ENCODE assay signal across 9 cellular contexts in the genomic region with DNA sequence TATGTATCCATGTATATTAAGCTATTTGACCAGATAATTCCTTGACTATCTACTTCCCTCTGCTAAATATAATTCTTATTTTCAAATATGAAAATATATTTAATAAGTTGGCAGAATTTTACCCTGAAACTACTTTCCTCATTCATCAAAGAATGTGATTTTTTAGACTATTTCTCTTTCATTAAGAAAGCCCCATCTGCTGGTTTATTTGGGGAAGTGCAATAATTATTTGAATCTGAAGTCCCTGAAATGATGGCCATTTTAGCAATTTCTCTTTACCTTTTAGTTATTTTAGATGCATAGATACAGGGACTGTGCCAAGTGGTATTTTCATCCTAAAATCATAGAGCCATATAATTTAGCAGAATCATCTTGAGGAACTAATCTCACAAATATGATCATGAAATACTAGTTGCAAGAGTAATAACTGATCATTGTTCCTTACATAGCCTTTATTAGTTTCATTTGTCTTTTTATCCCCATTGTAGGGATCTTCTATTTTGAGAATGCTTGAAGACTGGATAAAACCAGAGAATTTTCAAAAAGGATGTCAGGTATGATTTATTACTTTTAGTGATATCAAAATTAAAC. TPM values are rescaled to one million over a fixed set of nuclear protein-coding genes. Genes with fewer than 3 reads are reported as not detected.
DNase-seq lines count a peak whose midpoint lies in the region; ATAC-seq and TF ChIP-seq lines count a peak whose summit lies in the region.
"Had no signal": no experiment of that assay in that cellular context is flagged by ENCODE, and none has a peak within 500 bp of the region (broad histone marks: within the 10 kb centered on the region; RNA-seq: fewer than 3 reads in every experiment).

No MANE protein-coding gene starts in this region.

- peak; percentile 60 to 75 (median 67) for TF ChIP-seq CTCF in esophagus muscularis mucosa (IDR thresholded peaks at IDR 0.05)

- peaks cover 0 to 2% of the 10 kb centered on the region in 2 donors for H3K36me3 Mint-ChIP-seq in CD4-positive, alpha-beta memory T cell

- H3K27ac ChIP-seq in CD4-positive, alpha-beta memory T cell (ENCODE audit: low read depth, low read length), result no peak overlapping the region
- H3K27ac ChIP-seq in esophagus muscularis mucosa (replicated peaks in 1 of 4), result no peak overlapping the region

- peaks cover 0 to 2% of the 10 kb centered on the region in 2 donors for H3K27me3 Mint-ChIP-seq in CD4-positive, alpha-beta memory T cell

- no peak for TF ChIP-seq EP300 in esophagus muscularis mucosa (IDR thresholded peaks at IDR 0.05)

- CTCF ChIA-PET in CD4-positive, alpha-beta memory T cell (lab: Charles Lee; ENCODE audit: partially characterized antibody), result interaction anchor here (1.0 to 17.4 kb wide), 9 partner anchors 7 to 1088 kb away, joined by 3 to 733 read pairs (median 6); no protein-coding TSS in a partner anchor

- H3K36me3 ChIP-seq in CD4-positive, alpha-beta memory T cell (ENCODE audit: insufficient read depth, low read length), result no peaks in the 10 kb centered on the region
- no peaks in the 10 kb centered on the region for H3K36me3 ChIP-seq in esophagus muscularis mucosa

- H3K9me3 Mint-ChIP-seq in CD4-positive, alpha-beta memory T cell, result no peaks in the 10 kb centered on the region

- ATAC-seq in HG02884 (IDR thresholded peaks at IDR 0.05; ENCODE audit: unreplicated experiment), result no peak
- no peak for ATAC-seq in HG03108 (IDR thresholded peaks at IDR 0.05; ENCODE audit: unreplicated experiment)
- ATAC-seq in GM19452 (IDR thresholded peaks at IDR 0.05; ENCODE audit: unreplicated experiment), result no peak

- H3K9me3 ChIP-seq in CD4-positive, alpha-beta memory T cell (ENCODE audit: control insufficient read depth in 1 of 2, low read length in 2 of 2), result no peaks in the 10 kb centered on the region
- no peaks in the 10 kb centered on the region for H3K9me3 ChIP-seq in esophagus muscularis mucosa

- H3K27ac Mint-ChIP-seq in CD4-positive, alpha-beta memory T cell, result peak overlapping the region in 1 of 7 donors; percentile 41

- intact Hi-C loops in CD4-positive, alpha-beta memory T cell (cut with micrococcal nuclease), result loop anchor here (1.0 to 5.0 kb wide), 4 partner anchors 303 to 516 kb away; partner anchors contain the start of gene ELOVL6
- intact Hi-C loops in esophagus muscularis mucosa (cut with DNase I), result loop anchor here (2.0 to 10.0 kb wide), 3 partner anchors 170 to 514 kb away; no protein-coding TSS in a partner anchor

- no peaks in the 10 kb centered on the region for H3K27me3 ChIP-seq in CD4-positive, alpha-beta memory T cell (ENCODE audit: insufficient read depth, low read length)
- H3K27me3 ChIP-seq in esophagus muscularis mucosa, result no peaks in the 10 kb centered on the region

- no peak for TF ChIP-seq POLR2A in esophagus muscularis mucosa (IDR thresholded peaks at IDR 0.05; ENCODE audit: low read depth)

- peaks cover 12% of the 10 kb centered on the region for H3K4me1 ChIP-seq in CD4-positive, alpha-beta memory T cell (ENCODE audit: insufficient read depth, low read length)
- H3K4me1 ChIP-seq in esophagus muscularis mucosa, result peaks cover 0 to 4% (median 2%) of the 10 kb centered on the region in 4 donors

- H3K4me1 Mint-ChIP-seq in CD4-positive, alpha-beta memory T cell, result peaks cover 10 to 16% (median 13%) of the 10 kb centered on the region in 4 donors

- peak in 4 of 5 donors; percentile 38 to 50 (median 48) for DNase-seq in CD4-positive, alpha-beta memory T cell
- DNase-seq in HCEC 1CT, result peak; percentile 29
- DNase-seq in SK-MEL-5 (ENCODE audit: low read depth, low spot score), result peak; percentile 51
- no peak for DNase-seq in esophagus muscularis mucosa (ENCODE audit: extremely low spot score)
- peak; percentile 50 for DNase-seq in renal cortical epithelial cell (ENCODE audit: low read depth)

- in situ Hi-C loops in SK-MEL-5 (cut with HindIII; ENCODE audit: low pct_unique_long_range_greater_than_20kb, low sequenced_read_pairs), result no loop called here

- POLR2A ChIA-PET in CD4-positive, alpha-beta memory T cell (lab: Charles Lee; ENCODE audit: partially characterized antibody), result no interaction called here

- no peak overlapping the region for H3K4me3 ChIP-seq in CD4-positive, alpha-beta memory T cell (ENCODE audit: low read length in 2 of 2)
- H3K4me3 ChIP-seq in esophagus muscularis mucosa, result no peak overlapping the region

- H3K4me3 Mint-ChIP-seq in CD4-positive, alpha-beta memory T cell, result peak overlapping the region in 7 of 8 donors; percentile 6 to 99 (median 97)

RNA-seq across cellular contexts. Expression of gene ENPEP, which starts 39.0 kb away (rescaled TPM):
- total RNA-seq in CD4-positive, alpha-beta memory T cell, result not detected
- polyA plus RNA-seq in CD4-positive, alpha-beta memory T cell, result not detected
- not detected in 2 replicates for total RNA-seq in SK-MEL-5 (2014; rRNA removed; shearing (Covaris generic))
- not detected in 2 replicates for polyA plus RNA-seq in SK-MEL-5 (2015; cell fraction: cytosol; rRNA removed)
- not detected in 2 replicates for polyA plus RNA-seq in SK-MEL-5 (2015; cell fraction: nucleus; rRNA removed)
- total RNA-seq in esophagus muscularis mucosa (1 to 10 TPM; 4.3 to 5.4 (median 4.8) TPM), renal cortical epithelial cell (21.9 and 115 TPM in 2 replicates)
- total RNA-seq: pulmonary artery endothelial cell had no signal
